Comparison of ENCODE assay signal across 22 cellular contexts in genomic region chrX:9494806-9495205, GRCh38. TPM values are rescaled to one million over a fixed set of nuclear protein-coding genes. Genes with fewer than 3 reads are reported as not detected.
DNase-seq lines count a peak whose midpoint lies in the region; FAIRE-seq and TF ChIP-seq lines count a peak whose summit lies in the region.
"Had no signal": no experiment of that assay in that cellular context is flagged by ENCODE, and none has a peak within 500 bp of the region (broad histone marks: within the 10 kb centered on the region; RNA-seq: fewer than 3 reads in every experiment).

No MANE protein-coding gene starts in this region.

- peaks cover 15% of the 10 kb centered on the region for H3K9me3 Mint-ChIP-seq in progenitor cell of endocrine pancreas (ENCODE audit: low read depth)
- H3K9me3 Mint-ChIP-seq: activated T-helper 2 cell treated with anti-CD3 and anti-CD28 coated beads, Interferon-gamma antibody, Interleukin-2, Interleukin-4, amounts not matched to agents 10 μg/mL and 5 μg/mL and 100 μg/mL, durations not matched to agents 14 hours and 24 hours and 36 hours; CD4-positive, CD25-positive, alpha-beta regulatory T cell had no signal

- no peak for TF ChIP-seq EP300 in SK-N-SH (IDR thresholded peaks at IDR 0.05; ENCODE audit: borderline replicate concordance in 1 of 2, low read depth in 1 of 2, low read length in 1 of 2)

- H4K20me1 ChIP-seq in SK-N-SH (ENCODE audit: insufficient read depth) = peaks cover 23% of the 10 kb centered on the region
- H4K20me1 ChIP-seq in smooth muscle cell (ENCODE audit: low read depth) = peaks cover 72% of the 10 kb centered on the region

- H3K4me1 Mint-ChIP-seq in progenitor cell of endocrine pancreas (ENCODE audit: low read depth) = peaks cover 15% of the 10 kb centered on the region

- H2AFZ ChIP-seq in SK-N-SH (ENCODE audit: low read depth) = no peak overlapping the region
- H2AFZ ChIP-seq in smooth muscle cell (ENCODE audit: low read depth) = no peak overlapping the region

- no peaks in the 10 kb centered on the region for H3K9me2 ChIP-seq in SK-N-SH

- no peak for TF ChIP-seq POLR2A in GM12892 (IDR thresholded peaks at IDR 0.05; ENCODE audit: low read depth, low read length)

- H3K9ac ChIP-seq in SK-N-SH (no peak overlapping the region), smooth muscle cell (ENCODE audit: low read depth) (no peak overlapping the region)

- H3F3A ChIP-seq in SK-N-SH (replicated peaks; ENCODE audit: insufficient read depth) (no peaks in the 10 kb centered on the region), smooth muscle cell (ENCODE audit: low read depth) (no peaks in the 10 kb centered on the region)

- no peaks in the 10 kb centered on the region for H3K36me3 ChIP-seq in SK-N-SH (replicated peaks in 1 of 2; ENCODE audit: control insufficient read depth in 1 of 2, insufficient read depth in 2 of 2, low read length in 1 of 2)
- H3K36me3 ChIP-seq in smooth muscle cell (ENCODE audit: low read depth) = no peaks in the 10 kb centered on the region
- H3K36me3 ChIP-seq: gastrocnemius medialis, ovary, stomach, WERI-Rb-1 had no signal

- H3K27me3 Mint-ChIP-seq in progenitor cell of endocrine pancreas = no peaks in the 10 kb centered on the region
- H3K27me3 Mint-ChIP-seq: CD4-positive, CD25-positive, alpha-beta regulatory T cell had no signal

- H3K79me2 ChIP-seq in SK-N-SH (ENCODE audit: insufficient read depth) = peaks cover 44% of the 10 kb centered on the region
- peaks cover 9% of the 10 kb centered on the region for H3K79me2 ChIP-seq in smooth muscle cell (ENCODE audit: low read depth)

- no peak overlapping the region for H3K4me3 ChIP-seq in SK-N-SH (ENCODE audit: low read depth in 2 of 2, low read length in 1 of 2)
- no peak overlapping the region for H3K4me3 ChIP-seq in fibroblast of pulmonary artery (replicated peaks; ENCODE audit: low read depth, low read length)
- no peak overlapping the region for H3K4me3 ChIP-seq in smooth muscle cell
- H3K4me3 ChIP-seq: gastrocnemius medialis, ovary, stomach had no signal

- 26% methylated on average over 6 of the region's 6 CpGs for WGBS in SK-N-SH (ENCODE audit: low lambda C conversion rate)
- 26% methylated on average over 6 of the region's 6 CpGs for WGBS in smooth muscle cell (ENCODE audit: low lambda C conversion rate)

- no peak overlapping the region for H3K27ac Mint-ChIP-seq in progenitor cell of endocrine pancreas
- H3K27ac Mint-ChIP-seq: activated T-helper 2 cell treated with anti-CD3 and anti-CD28 coated beads, Interferon-gamma antibody, Interleukin-2, Interleukin-4, amounts not matched to agents 10 μg/mL and 5 μg/mL and 100 μg/mL, durations not matched to agents 14 hours and 24 hours and 36 hours had no signal

- H3K4me1 ChIP-seq in SK-N-SH (ENCODE audit: control insufficient read depth in 1 of 2, insufficient read depth in 2 of 2, low read depth in 1 of 2, low read length in 1 of 2) (peaks cover 0 to 7% of the 10 kb centered on the region in 2 experiments; a peak in 1 of 4 replicates), smooth muscle cell (ENCODE audit: low read depth) (no peaks in the 10 kb centered on the region)

- peaks cover 11% of the 10 kb centered on the region for H3K36me3 Mint-ChIP-seq in progenitor cell of endocrine pancreas (ENCODE audit: insufficient read depth)

- TF ChIP-seq CTCF in SK-N-SH (IDR thresholded peaks at IDR 0.05) (no peak), fibroblast of pulmonary artery (IDR thresholded peaks at IDR 0.05; ENCODE audit: low read length, missing control alignments) (no peak), smooth muscle cell (IDR thresholded peaks at IDR 0.05; ENCODE audit: borderline replicate concordance, insufficient read depth, poor library complexity, severe bottlenecking) (no peak), progenitor cell of endocrine pancreas (IDR thresholded peaks at IDR 0.05; ENCODE audit: unreplicated experiment) (no peak)

- no peak for DNase-seq in GM12892 (ENCODE audit: insufficient read length)
- no peak for DNase-seq in SK-N-SH
- peak; percentile 82 for DNase-seq in fibroblast of pulmonary artery (ENCODE audit: low read depth)
- DNase-seq in smooth muscle cell (lab: John Stamatoyannopoulos, UW; ENCODE audit: unreplicated experiment) = no peak
- no peak for DNase-seq in progenitor cell of endocrine pancreas (ENCODE audit: low spot score, unreplicated experiment)
- DNase-seq in NCI-H524 (lab: John Stamatoyannopoulos, UW) = no peak
- DNase-seq in activated CD4-positive, alpha-beta T cell treated with anti-CD3 and anti-CD28 coated beads, Interleukin-2, amount 50 U/mL, for 4 hours = no peak
- no peak for DNase-seq in NCI-H446 (lab: John Stamatoyannopoulos, UW)
- DNase-seq: activated CD8-positive, alpha-beta memory T cell treated with anti-CD3 and anti-CD28 coated beads for 24 hours; CD4-positive, CD25-positive, alpha-beta regulatory T cell; gastrocnemius medialis; KG1; NCI-H1436; NCI-H510A; PC-3; stomach; WERI-Rb-1 had no signal

- H3K9me3 ChIP-seq in SK-N-SH (no peaks in the 10 kb centered on the region), smooth muscle cell (replicated peaks; ENCODE audit: low read depth) (no peaks in the 10 kb centered on the region)
- H3K9me3 ChIP-seq: gastrocnemius medialis, ovary, stomach had no signal

- CTCF ChIA-PET in SK-N-SH (lab: Yijun Ruan, JAX) = interaction anchor here (1.0 kb wide), 1 partner anchor 20 kb away, joined by 3 read pairs; no protein-coding TSS in a partner anchor

- POLR2A ChIA-PET in SK-N-SH (lab: Yijun Ruan, JAX) = interaction anchor here (0.7 kb wide), 1 partner anchor 777 kb away, joined by 3 read pairs; no protein-coding TSS in a partner anchor

- H3K27ac ChIP-seq in SK-N-SH (ENCODE audit: low read depth in 2 of 2, low read length in 1 of 2) (no peak overlapping the region), smooth muscle cell (ENCODE audit: low read depth) (peak overlapping the region; percentile 78)
- H3K27ac ChIP-seq: gastrocnemius medialis, ovary, stomach, WERI-Rb-1 had no signal

- H3K4me2 ChIP-seq in SK-N-SH (no peak overlapping the region), smooth muscle cell (peak overlapping the region; percentile 66)

- no peak overlapping the region for H3K4me3 Mint-ChIP-seq in progenitor cell of endocrine pancreas (ENCODE audit: low read depth)
- H3K4me3 Mint-ChIP-seq: brain; CD4-positive, CD25-positive, alpha-beta regulatory T cell had no signal

- no peak for TF ChIP-seq RAD21 in SK-N-SH (IDR thresholded peaks at IDR 0.05; ENCODE audit: low read length)

- peak; percentile 44 for FAIRE-seq in GM12892 (lab: Jason Lieb, UNC)
- FAIRE-seq: GM12891, keratinocyte had no signal

- H3K27me3 ChIP-seq in SK-N-SH (ENCODE audit: insufficient read depth) (no peaks in the 10 kb centered on the region), smooth muscle cell (ENCODE audit: low read depth) (no peaks in the 10 kb centered on the region)
- H3K27me3 ChIP-seq: gastrocnemius medialis, ovary, stomach had no signal

TF ChIP-seq in SK-N-SH, 30 proteins besides CTCF, POLR2A, EP300 and RAD21:
- TF ChIP-seq TCF12 (IDR thresholded peaks at IDR 0.05) = peak; percentile 11; the same call in 1 of the 2 replicates
- no peak for TF ChIP-seq POLR2AphosphoS5 (IDR thresholded peaks at IDR 0.05; ENCODE audit: low read depth, low read length)

RNA-seq across cellular contexts. Expression of gene TBL1X, which starts 29.9 kb away (rescaled TPM):
- 5.4 TPM for polyA plus RNA-seq in GM12892 (2012; ENCODE audit: missing spikeins)
- polyA plus RNA-seq in SK-N-SH (2012; rRNA removed) (7.6 and 10.6 TPM in 2 replicates), smooth muscle cell (9.8 and 10.2 TPM in 2 replicates)
- polyA plus RNA-seq in SK-N-SH (2012; cell fraction: cytosol; rRNA removed) = 8.3 and 10.4 TPM in 2 replicates
- polyA plus RNA-seq in SK-N-SH (2012; cell fraction: nucleus; rRNA removed) = 18.6 and 21.2 TPM in 2 replicates
- total RNA-seq in smooth muscle cell (9.0 and 23.9 TPM in 2 replicates), progenitor cell of endocrine pancreas (37.8 and 42.7 TPM in 2 replicates)
